In the genomic region with DNA sequence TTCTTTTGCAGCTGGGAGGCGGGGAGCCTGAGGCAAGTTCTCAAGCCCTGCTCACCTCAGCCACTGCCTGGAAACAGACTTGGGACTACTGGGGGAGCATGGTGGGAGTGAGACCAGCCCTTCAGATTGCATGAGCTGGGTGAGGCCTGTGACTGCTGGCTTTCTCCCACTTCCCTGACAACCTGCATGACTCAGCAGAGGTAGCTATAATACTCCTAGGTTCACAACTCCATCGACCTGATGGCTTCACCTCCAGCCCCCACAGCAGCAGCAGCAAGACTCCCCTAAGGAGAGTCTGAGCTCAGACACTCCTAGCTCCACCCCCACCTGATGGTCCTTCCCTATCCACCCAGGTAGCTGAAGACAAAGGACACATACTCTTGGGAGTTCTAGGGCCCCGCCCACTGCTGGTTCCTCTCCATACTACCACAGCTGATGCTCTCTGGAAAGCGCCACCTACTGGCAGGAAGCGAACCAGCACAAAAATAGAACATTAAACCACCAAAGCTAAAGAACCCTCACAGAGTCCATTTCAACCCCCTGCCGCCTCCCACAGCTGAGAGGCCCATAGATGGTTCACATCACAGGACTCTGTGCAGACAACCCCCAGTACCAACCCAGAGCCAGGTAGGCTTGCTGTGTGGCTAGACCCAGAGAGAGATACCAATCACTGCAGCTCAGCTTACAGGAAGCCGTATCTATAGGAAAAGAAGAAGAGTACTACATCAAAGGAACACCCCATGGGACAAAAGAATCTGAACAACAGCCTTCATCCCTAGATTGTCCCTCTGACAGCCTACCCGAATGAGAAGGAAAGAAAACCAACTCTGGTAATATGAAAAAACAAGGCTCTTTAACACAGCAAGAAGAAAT, we compare ENCODE assay signal across 9 cellular contexts.
DNase-seq lines count a peak whose midpoint lies in the region; ATAC-seq and TF ChIP-seq lines count a peak whose summit lies in the region.
"Had no signal": no experiment of that assay in that cellular context is flagged by ENCODE, and none has a peak within 500 bp of the region (broad histone marks: within the 10 kb centered on the region; RNA-seq: fewer than 3 reads in every experiment).

No MANE protein-coding gene starts in this region.

- WGBS in heart right ventricle, 2 donors = 65 to 77% methylated on average over 8 of the region's 8 CpGs

- H3K9me3 ChIP-seq in heart right ventricle = peaks cover 0 to 45% (median 8%) of the 10 kb centered on the region in 11 donors

- TF ChIP-seq CTCF in GM10248 (IDR thresholded peaks at IDR 0.05; ENCODE audit: control extremely low read depth, extremely low read depth, low read depth, missing control alignments) (peak; percentile 37), heart right ventricle (IDR thresholded peaks at IDR 0.05) (peak in 7 of 9 donors; percentile 21 to 56 (median 35))

- no peak overlapping the region for H3K27ac ChIP-seq in heart right ventricle

- H3K4me3 Mint-ChIP-seq in activated CD8-positive, alpha-beta memory T cell treated with anti-CD3 and anti-CD28 coated beads, Interleukin-2, amount 10 ng/mL, durations not matched to agents 7 days and 5 days = no peak overlapping the region
- H3K4me3 Mint-ChIP-seq: activated B cell treated with CpG ODN at 0.5 μM for 24 hours had no signal

- H3K27ac Mint-ChIP-seq in activated CD8-positive, alpha-beta memory T cell treated with anti-CD3 and anti-CD28 coated beads, Interleukin-2, amount 10 ng/mL, durations not matched to agents 7 days and 5 days = no peak overlapping the region
- H3K27ac Mint-ChIP-seq: activated B cell treated with CpG ODN at 0.5 μM for 24 hours had no signal

- peaks cover 20% of the 10 kb centered on the region for H3K9me3 Mint-ChIP-seq in activated CD8-positive, alpha-beta memory T cell treated with anti-CD3 and anti-CD28 coated beads, Interleukin-2, amount 10 ng/mL, durations not matched to agents 7 days and 5 days (ENCODE audit: low read depth)

- CTCF ChIA-PET in GM10248 (lab: Yijun Ruan, JAX) = interaction anchor here (0.6 to 3.6 kb wide), 9 partner anchors 14 to 94 kb away, joined by 3 to 23 read pairs (median 3); no protein-coding TSS in a partner anchor
- CTCF ChIA-PET in activated CD8-positive, alpha-beta memory T cell treated with anti-CD3 and anti-CD28 coated beads, Interleukin-2, amount 10 ng/mL, durations not matched to agents 7 days and 5 days (lab: Charles Lee) = interaction anchor here (0.7 to 2.5 kb wide), 7 partner anchors 10 to 616 kb away, joined by 3 to 13 read pairs (median 5); no protein-coding TSS in a partner anchor

- H3K36me3 ChIP-seq in heart right ventricle = peaks cover 0 to 4% (median 0%) of the 10 kb centered on the region in 9 donors

- H3K27me3 ChIP-seq in heart right ventricle = no peaks in the 10 kb centered on the region

- intact Hi-C loops in heart right ventricle (cut with DNase I) = no loop called here

- peaks cover 65% of the 10 kb centered on the region for H3K36me3 Mint-ChIP-seq in activated CD8-positive, alpha-beta memory T cell treated with anti-CD3 and anti-CD28 coated beads, Interleukin-2, amount 10 ng/mL, durations not matched to agents 7 days and 5 days

- no peak for ATAC-seq in activated CD8-positive, alpha-beta memory T cell treated with anti-CD3 and anti-CD28 coated beads, Interleukin-2, amount 10 ng/mL, durations not matched to agents 7 days and 5 days
- no peak for ATAC-seq in heart right ventricle
- no peak for ATAC-seq in HG03025 (IDR thresholded peaks at IDR 0.05; ENCODE audit: low FRiP score, unreplicated experiment)

- DNase-seq in GM10248 (ENCODE audit: extremely low spot score) (no peak), NCI-H1436 (lab: John Stamatoyannopoulos, UW) (peak; percentile 43), heart right ventricle (peak in 1 of 2 donors; percentile 15), germinal center (ENCODE audit: low spot score) (no peak), 8988T (no peak)
- peak; percentile 48 for DNase-seq in activated CD8-positive, alpha-beta memory T cell treated with anti-CD3 and anti-CD28 coated beads, Interleukin-2, amount 10 ng/mL, durations not matched to agents 7 days and 5 days
- peak; percentile 14 to 39 for DNase-seq in stimulated activated CD8-positive, alpha-beta memory T cell treated with anti-CD3 and anti-CD28 coated beads, Interleukin-2, amount 100 ng/mL, for 48 hours (ENCODE audit: low read depth in 2 of 2)
- DNase-seq: activated B cell treated with CpG ODN at 0.5 μM for 24 hours had no signal

- no peaks in the 10 kb centered on the region for H3K27me3 Mint-ChIP-seq in activated CD8-positive, alpha-beta memory T cell treated with anti-CD3 and anti-CD28 coated beads, Interleukin-2, amount 10 ng/mL, durations not matched to agents 7 days and 5 days
- H3K27me3 Mint-ChIP-seq: activated B cell treated with CpG ODN at 0.5 μM for 24 hours had no signal

- H3K4me1 Mint-ChIP-seq in activated CD8-positive, alpha-beta memory T cell treated with anti-CD3 and anti-CD28 coated beads, Interleukin-2, amount 10 ng/mL, durations not matched to agents 7 days and 5 days = peaks cover 4% of the 10 kb centered on the region
- H3K4me1 Mint-ChIP-seq: activated B cell treated with CpG ODN at 0.5 μM for 24 hours had no signal

- no peak overlapping the region for H3K4me3 ChIP-seq in heart right ventricle

- POLR2A ChIA-PET in GM10248 (lab: Yijun Ruan, JAX) = no interaction called here

- H3K4me1 ChIP-seq in heart right ventricle = no peaks in the 10 kb centered on the region

Comparison
In these comparisons a context has a peak if more than half of its experiments do, and no peak if none do; other contexts are left out.
1. DNase-seq: peak in NCI-H1436 (single experiment), activated CD8-positive, alpha-beta memory T cell treated with anti-CD3 and anti-CD28 coated beads, Interleukin-2, amount 10 ng/mL, durations not matched to agents 7 days and 5 days (single experiment) and stimulated activated CD8-positive, alpha-beta memory T cell treated with anti-CD3 and anti-CD28 coated beads, Interleukin-2, amount 100 ng/mL, for 48 hours (2 of 2); none in GM10248 (single experiment), germinal center (single experiment) and 8988T (single experiment).